21 cellular contexts compared by ENCODE assay signal in the genomic region with DNA sequence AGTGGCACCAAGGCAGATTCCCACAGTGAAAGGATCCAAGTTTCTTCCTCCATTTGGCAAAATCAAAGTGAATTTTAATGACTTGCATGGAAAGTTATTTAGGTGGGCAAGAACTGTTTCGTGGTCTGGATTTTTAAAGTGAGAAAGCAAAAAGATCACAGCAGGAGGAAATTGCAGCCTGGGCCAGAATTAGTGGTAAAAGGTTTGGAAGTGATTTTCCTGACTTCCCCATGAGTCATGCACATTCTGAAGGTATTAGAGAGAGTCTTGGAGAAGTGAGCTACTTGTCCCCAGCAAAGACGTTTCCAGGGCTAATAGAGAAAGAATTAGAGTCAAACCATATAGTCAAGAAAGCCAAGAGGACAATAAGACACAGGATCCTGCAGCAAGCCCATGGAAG.
DNase-seq lines count a peak whose midpoint lies in the region; ATAC-seq and TF ChIP-seq lines count a peak whose summit lies in the region.
"Had no signal": no experiment of that assay in that cellular context is flagged by ENCODE, and none has a peak within 500 bp of the region (broad histone marks: within the 10 kb centered on the region; RNA-seq: fewer than 3 reads in every experiment).

No MANE protein-coding gene starts in this region.

- no peaks in the 10 kb centered on the region for H3K9me2 ChIP-seq in hepatocyte (replicated peaks; ENCODE audit: insufficient read depth)

- H2AFZ ChIP-seq in fibroblast of lung (ENCODE audit: low read length), result no peak overlapping the region
- H2AFZ ChIP-seq in hepatocyte, result no peak overlapping the region

- no peak overlapping the region for H3K9ac ChIP-seq in fibroblast of lung (ENCODE audit: insufficient read depth, low read length)

- H3K27me3 ChIP-seq in RWPE2 (ENCODE audit: insufficient read depth, poor library complexity, severe bottlenecking) (no peaks in the 10 kb centered on the region), fibroblast of lung (ENCODE audit: control insufficient read depth, insufficient read depth, low read length) (no peaks in the 10 kb centered on the region), hepatocyte (no peaks in the 10 kb centered on the region)
- H3K27me3 ChIP-seq: body of pancreas, upper lobe of left lung had no signal

- peak; percentile 60; the same call in 2 of the 3 replicates for ATAC-seq in RWPE2 (ENCODE audit: low read depth)
- no peak for ATAC-seq in GM21423 (IDR thresholded peaks at IDR 0.05; ENCODE audit: unreplicated experiment)
- ATAC-seq in HG02571 (IDR thresholded peaks at IDR 0.05; ENCODE audit: unreplicated experiment), result no peak
- ATAC-seq: activated T-helper 17 cell treated with anti-CD3 and anti-CD28 coated beads, Interleukin-2, amount 50 U/mL, for 72 hours; body of pancreas; left ventricle myocardium superior; natural killer cell treated with Interleukin-12 subunit alpha and Interleukin-12 subunit beta and Interleukin-15 and Interleukin-18, amount 100 ng/mL, for 72 hours; stimulated activated memory B cell treated with anti-CD40 and anti-IgM and Interleukin-4, amounts not matched to agents 10 μg/mL and 1 μg/mL and 100 μg/mL, for 72 hours had no signal

- H3K36me3 ChIP-seq in RWPE2 (ENCODE audit: low read depth) (no peaks in the 10 kb centered on the region), fibroblast of lung (ENCODE audit: control insufficient read depth, insufficient read depth, low read length) (no peaks in the 10 kb centered on the region), hepatocyte (replicated peaks; ENCODE audit: insufficient read depth, low read depth) (no peaks in the 10 kb centered on the region)
- H3K36me3 ChIP-seq: upper lobe of left lung had no signal

- H3K27ac ChIP-seq in RWPE2 (ENCODE audit: poor library complexity, severe bottlenecking) (no peak overlapping the region), fibroblast of lung (ENCODE audit: insufficient read depth, low read length) (no peak overlapping the region), hepatocyte (no peak overlapping the region)
- H3K27ac ChIP-seq: body of pancreas, upper lobe of left lung had no signal

- H3K79me2 ChIP-seq in fibroblast of lung (ENCODE audit: control insufficient read depth, insufficient read depth, low read length) (no peaks in the 10 kb centered on the region), hepatocyte (no peaks in the 10 kb centered on the region)

- no peak overlapping the region for H3K4me3 ChIP-seq in RWPE2 (ENCODE audit: severe bottlenecking)
- H3K4me3 ChIP-seq in fibroblast of lung (replicated peaks in 1 of 4; ENCODE audit: control extremely low read depth in 1 of 4, insufficient read depth in 1 of 4, low read depth in 3 of 4, low read length in 4 of 4), result no peak overlapping the region
- no peak overlapping the region for H3K4me3 ChIP-seq in hepatocyte
- H3K4me3 ChIP-seq: body of pancreas, upper lobe of left lung had no signal

- 46% methylated on average over 2 of the region's 2 CpGs for WGBS in hepatocyte (ENCODE audit: low lambda C conversion rate, missing lambda C conversion rate)

- H4K20me1 ChIP-seq in fibroblast of lung (ENCODE audit: control insufficient read depth, extremely low read depth, insufficient read depth, low read length), result no peaks in the 10 kb centered on the region
- no peaks in the 10 kb centered on the region for H4K20me1 ChIP-seq in hepatocyte (ENCODE audit: insufficient read depth, poor library complexity, severe bottlenecking)

- H3K9me3 ChIP-seq in RWPE2 (ENCODE audit: severe bottlenecking), result no peaks in the 10 kb centered on the region
- no peaks in the 10 kb centered on the region for H3K9me3 ChIP-seq in fibroblast of lung (ENCODE audit: control insufficient read depth, insufficient read depth, low read depth, low read length)
- H3K9me3 ChIP-seq in hepatocyte (ENCODE audit: low read depth), result no peaks in the 10 kb centered on the region
- H3K9me3 ChIP-seq: body of pancreas, upper lobe of left lung had no signal

- no peak overlapping the region for H3K4me2 ChIP-seq in fibroblast of lung (ENCODE audit: extremely low read depth, insufficient read depth, low read length)
- H3K4me2 ChIP-seq in hepatocyte, result no peak overlapping the region

- DNase-seq in GM04503 (ENCODE audit: low read depth) (peak; percentile 16), RWPE2 (ENCODE audit: low spot score) (no peak), fibroblast of lung (ENCODE audit: low read depth in 2 of 2) (peak; percentile 25 to 89), renal cortical epithelial cell (ENCODE audit: low read depth) (peak; percentile 54), hepatocyte (ENCODE audit: low spot score) (no peak)
- DNase-seq: activated CD4-positive, alpha-beta T cell treated with anti-CD3 and anti-CD28 coated beads, Interleukin-2, amount 50 U/mL, for 48 hours; body of pancreas; CD4-positive, alpha-beta T cell; effector memory CD4-positive, alpha-beta T cell; GDM1; left ventricle myocardium superior; NCI-H2081 treated with DMSO at 0.1 percent for 48 hours; retina; Right ventricle myocardium superior; stimulated activated CD4-positive, alpha-beta T cell treated with anti-CD3 and anti-CD28 coated beads, Interleukin-4, amount 100 ng/mL, for 24 hours; upper lobe of left lung had no signal

- H3K4me1 ChIP-seq in RWPE2 (ENCODE audit: insufficient read depth, poor library complexity, severe bottlenecking) (no peaks in the 10 kb centered on the region), fibroblast of lung (ENCODE audit: control insufficient read depth, extremely low read depth, insufficient read depth, low read length) (no peaks in the 10 kb centered on the region), hepatocyte (ENCODE audit: insufficient read depth) (no peaks in the 10 kb centered on the region)
- H3K4me1 ChIP-seq: body of pancreas, upper lobe of left lung had no signal

- TF ChIP-seq CTCF in RWPE2 (IDR thresholded peaks at IDR 0.05; ENCODE audit: poor library complexity, severe bottlenecking), result no peak
- no peak for TF ChIP-seq CTCF in fibroblast of lung (conservative IDR thresholded peaks at IDR 0.05 in 1 of 2, IDR thresholded peaks at IDR 0.05 in 1 of 2; ENCODE audit: low read depth in 1 of 2, low read length in 2 of 2)
- TF ChIP-seq CTCF in hepatocyte (IDR thresholded peaks at IDR 0.05; ENCODE audit: poor library complexity), result no peak

Comparison
In these comparisons a context has a peak if more than half of its experiments do, and no peak if none do; other contexts are left out.
1. DNase-seq: peak in GM04503 (single experiment), fibroblast of lung (2 of 2) and renal cortical epithelial cell (single experiment); none in RWPE2 (single experiment) and hepatocyte (single experiment).